23 cellular contexts compared by ENCODE assay signal in genomic region chr1:29148656-29149491, GRCh38. TPM values are rescaled to one million over a fixed set of nuclear protein-coding genes. Genes with fewer than 3 reads are reported as not detected.
DNase-seq lines count a peak whose midpoint lies in the region; ATAC-seq and TF ChIP-seq lines count a peak whose summit lies in the region.
"Had no signal": no experiment of that assay in that cellular context is flagged by ENCODE, and none has a peak within 500 bp of the region (broad histone marks: within the 10 kb centered on the region; RNA-seq: fewer than 3 reads in every experiment).

No MANE protein-coding gene starts in this region.

- no peak for TF ChIP-seq POLR2A in right lobe of liver (IDR thresholded peaks at IDR 0.05)

- H3K4me3 ChIP-seq in cardiac muscle cell, result no peak overlapping the region
- H3K4me3 ChIP-seq in right lobe of liver, result no peak overlapping the region
- no peak overlapping the region for H3K4me3 ChIP-seq in effector memory CD4-positive, alpha-beta T cell (ENCODE audit: insufficient read depth, low read depth, low read length, poor library complexity, severe bottlenecking)
- H3K4me3 ChIP-seq: body of pancreas, HAP-1, vagina had no signal

- no peaks in the 10 kb centered on the region for H3K4me1 ChIP-seq in cardiac muscle cell (ENCODE audit: low read depth)
- peaks cover 0 to 49% (median 15%) of the 10 kb centered on the region in 4 donors for H3K4me1 ChIP-seq in right lobe of liver
- no peaks in the 10 kb centered on the region for H3K4me1 ChIP-seq in effector memory CD4-positive, alpha-beta T cell (ENCODE audit: control insufficient read depth, insufficient read depth, low read length, poor library complexity, severe bottlenecking)
- H3K4me1 ChIP-seq: HAP-1, vagina had no signal

- no peak overlapping the region for H3K4me3 Mint-ChIP-seq in WTC11
- no peak overlapping the region for H3K4me3 Mint-ChIP-seq in stimulated activated effector memory CD8-positive, alpha-beta T cell treated with anti-CD3 and anti-CD28 coated beads, Interleukin-12 subunit alpha, Interleukin-12 subunit beta, amount 100 ng/mL, for 72 hours
- no peak overlapping the region for H3K4me3 Mint-ChIP-seq in type B pancreatic cell
- H3K4me3 Mint-ChIP-seq: activated CD8-positive, alpha-beta T cell treated with anti-CD3 and anti-CD28 coated beads for 36 hours; CD14-positive monocyte; naive thymus-derived CD4-positive, alpha-beta T cell had no signal

- H3K27me3 ChIP-seq in cardiac muscle cell (no peaks in the 10 kb centered on the region), right lobe of liver (no peaks in the 10 kb centered on the region)
- no peaks in the 10 kb centered on the region for H3K27me3 ChIP-seq in effector memory CD4-positive, alpha-beta T cell (replicated peaks; ENCODE audit: control insufficient read depth, insufficient read depth, low read length, poor library complexity, severe bottlenecking)
- H3K27me3 ChIP-seq: body of pancreas, vagina had no signal

- WGBS in right lobe of liver (ENCODE audit: insufficient coverage, low coverage, low lambda C conversion rate, missing lambda C conversion rate), result 61% methylated on average over 29 of the region's 35 CpGs

- H3K27me3 Mint-ChIP-seq in WTC11 (ENCODE audit: low read depth) (no peaks in the 10 kb centered on the region), type B pancreatic cell (no peaks in the 10 kb centered on the region)
- H3K27me3 Mint-ChIP-seq: activated CD8-positive, alpha-beta T cell treated with anti-CD3 and anti-CD28 coated beads for 36 hours; naive thymus-derived CD4-positive, alpha-beta T cell had no signal

- CTCF ChIA-PET in WTC11 (lab: Charles Lee), result interaction anchor here (0.6 kb wide), 1 partner anchor 297 kb away, joined by 3 read pairs; no protein-coding TSS in a partner anchor

- H3K27ac Mint-ChIP-seq in WTC11 (peak overlapping the region; percentile 17; the same call in 1 of the 2 replicates), type B pancreatic cell (no peak overlapping the region)
- H3K27ac Mint-ChIP-seq in stimulated activated effector memory CD8-positive, alpha-beta T cell treated with anti-CD3 and anti-CD28 coated beads, Interleukin-12 subunit alpha, Interleukin-12 subunit beta, amount 100 ng/mL, for 72 hours, result peak overlapping the region; percentile 67
- H3K27ac Mint-ChIP-seq: activated CD8-positive, alpha-beta T cell treated with anti-CD3 and anti-CD28 coated beads for 36 hours had no signal

- H3K9me3 ChIP-seq in cardiac muscle cell (ENCODE audit: low read depth), result no peaks in the 10 kb centered on the region
- no peaks in the 10 kb centered on the region for H3K9me3 ChIP-seq in right lobe of liver
- no peaks in the 10 kb centered on the region for H3K9me3 ChIP-seq in effector memory CD4-positive, alpha-beta T cell (ENCODE audit: control insufficient read depth, low read length)
- H3K9me3 ChIP-seq: body of pancreas, HAP-1, vagina had no signal

- no peak for ATAC-seq in Right ventricle myocardium inferior
- ATAC-seq in WTC11, result no peak
- peak; percentile 45 to 77 (median 71) for ATAC-seq in right lobe of liver
- no peak for ATAC-seq in stimulated activated effector memory CD8-positive, alpha-beta T cell treated with anti-CD3 and anti-CD28 coated beads, Interleukin-12 subunit alpha, Interleukin-12 subunit beta, amount 100 ng/mL, for 72 hours
- ATAC-seq: activated CD8-positive, alpha-beta T cell treated with anti-CD3 and anti-CD28 coated beads for 36 hours; body of pancreas; naive thymus-derived CD4-positive, alpha-beta T cell had no signal

- H3K27ac ChIP-seq in cardiac muscle cell (peak overlapping the region; percentile 60), right lobe of liver (peak overlapping the region; percentile 48 to 75 (median 51))
- no peak overlapping the region for H3K27ac ChIP-seq in effector memory CD4-positive, alpha-beta T cell (ENCODE audit: insufficient read depth, low read length, poor library complexity, severe bottlenecking)
- H3K27ac ChIP-seq: body of pancreas, KMS-11, vagina had no signal

- no peaks in the 10 kb centered on the region for H3K4me1 Mint-ChIP-seq in WTC11
- no peaks in the 10 kb centered on the region for H3K4me1 Mint-ChIP-seq in stimulated activated effector memory CD8-positive, alpha-beta T cell treated with anti-CD3 and anti-CD28 coated beads, Interleukin-12 subunit alpha, Interleukin-12 subunit beta, amount 100 ng/mL, for 72 hours
- peaks cover 6% of the 10 kb centered on the region for H3K4me1 Mint-ChIP-seq in type B pancreatic cell (ENCODE audit: unreplicated experiment)
- H3K4me1 Mint-ChIP-seq: CD14-positive monocyte had no signal

- DNase-seq in cardiac muscle cell (ENCODE audit: low read depth in 1 of 2, low spot score in 1 of 2), result no peak
- DNase-seq in Right ventricle myocardium inferior (ENCODE audit: missing footprints), result no peak
- DNase-seq in WTC11 (ENCODE audit: low spot score), result no peak
- DNase-seq in right lobe of liver, result peak in 2 of 3 donors; percentile 76 to 78
- DNase-seq in stimulated activated effector memory CD8-positive, alpha-beta T cell treated with anti-CD3 and anti-CD28 coated beads, Interleukin-12 subunit alpha, Interleukin-12 subunit beta, amount 100 ng/mL, for 72 hours (ENCODE audit: low spot score in 2 of 2), result no peak
- no peak for DNase-seq in DMS79 treated with DMSO at 0.1 percent for 48 hours (lab: John Stamatoyannopoulos, UW)
- DNase-seq in effector memory CD4-positive, alpha-beta T cell, result no peak
- DNase-seq in type B pancreatic cell (ENCODE audit: extremely low spot score, unreplicated experiment), result no peak
- DNase-seq: activated CD4-positive, CD25-positive, alpha-beta regulatory T cell; activated CD8-positive, alpha-beta T cell treated with anti-CD3 and anti-CD28 coated beads for 36 hours; activated T-cell treated with anti-CD3 and anti-CD28 coated beads, Interleukin-2, amount 50 U/mL, for 1 hour; body of pancreas; glutamatergic neuron; kidney glomerular epithelial cell; mesendoderm; naive thymus-derived CD4-positive, alpha-beta T cell; NCI-H2171 treated with DMSO at 0.1 percent for 48 hours; NCI-H524 treated with DMSO at 0.1 percent for 48 hours; T1000 had no signal

- TF ChIP-seq CTCF in cardiac muscle cell (IDR thresholded peaks at IDR 0.05; ENCODE audit: low read depth, low read length) (no peak), WTC11 (IDR thresholded peaks at IDR 0.05) (no peak), right lobe of liver (IDR thresholded peaks at IDR 0.05) (no peak), type B pancreatic cell (conservative IDR thresholded peaks at IDR 0.05) (no peak)

- peaks cover 58% of the 10 kb centered on the region for H3K36me3 ChIP-seq in cardiac muscle cell
- H3K36me3 ChIP-seq in right lobe of liver, result peaks cover 6 to 74% (median 29%) of the 10 kb centered on the region in 4 donors
- H3K36me3 ChIP-seq in effector memory CD4-positive, alpha-beta T cell (ENCODE audit: control insufficient read depth, insufficient read depth, low read length), result peaks cover 78% of the 10 kb centered on the region

- H3K36me3 Mint-ChIP-seq in WTC11 (peaks cover 76% of the 10 kb centered on the region), type B pancreatic cell (peaks cover 66% of the 10 kb centered on the region)
- peaks cover 100% of the 10 kb centered on the region for H3K36me3 Mint-ChIP-seq in stimulated activated effector memory CD8-positive, alpha-beta T cell treated with anti-CD3 and anti-CD28 coated beads, Interleukin-12 subunit alpha, Interleukin-12 subunit beta, amount 100 ng/mL, for 72 hours

- POLR2A ChIA-PET in WTC11 (lab: Charles Lee), result no interaction called here

- intact Hi-C loops in Right ventricle myocardium inferior (cut with DNase I) (no loop called here), right lobe of liver (cut with DNase I) (no loop called here)

- no peaks in the 10 kb centered on the region for H3K9me3 Mint-ChIP-seq in WTC11
- no peaks in the 10 kb centered on the region for H3K9me3 Mint-ChIP-seq in stimulated activated effector memory CD8-positive, alpha-beta T cell treated with anti-CD3 and anti-CD28 coated beads, Interleukin-12 subunit alpha, Interleukin-12 subunit beta, amount 100 ng/mL, for 72 hours
- no peaks in the 10 kb centered on the region for H3K9me3 Mint-ChIP-seq in type B pancreatic cell
- H3K9me3 Mint-ChIP-seq: activated CD8-positive, alpha-beta T cell treated with anti-CD3 and anti-CD28 coated beads for 36 hours had no signal

TF ChIP-seq in WTC11, 78 proteins besides CTCF, POLR2A, EP300 and RAD21 (continues in another document):
- TF ChIP-seq ATF3 (CRISPR knock-in tag; conservative IDR thresholded peaks at IDR 0.05) (no peak), ERG (CRISPR knock-in tag; IDR thresholded peaks at IDR 0.05) (no peak)

RNA-seq across cellular contexts. Expression of gene TMEM200B, which starts 25.2 kb away (rescaled TPM):
- total RNA-seq in cardiac muscle cell (17.6 and 37.6 TPM in 2 replicates), Right ventricle myocardium inferior (2.1 TPM), WTC11 (2021) (19.1 to 22.6 TPM (median 22.1 TPM) in 3 replicates), right lobe of liver (1 to 10 TPM in 4 of 6 experiments, under 1 TPM in 2; 0.83 to 4.5 (median 1.4) TPM), type B pancreatic cell (ENCODE audit: low replicate concordance) (4.5 and 8.3 TPM in 2 replicates)
- 18.7 and 33.0 TPM in 2 replicates for polyA plus RNA-seq in cardiac muscle cell
- total RNA-seq: naive thymus-derived CD4-positive, alpha-beta T cell had no signal
- polyA plus RNA-seq: CD14-positive monocyte; naive thymus-derived CD4-positive, alpha-beta T cell had no signal

RNA-seq across cellular contexts. Expression of gene SRSF4, which starts 32.8 kb away (rescaled TPM):
- total RNA-seq in cardiac muscle cell (46.4 and 92.6 TPM in 2 replicates), Right ventricle myocardium inferior (52.4 TPM), WTC11 (2021) (93.8 to 99.9 TPM (median 94.7 TPM) in 3 replicates), right lobe of liver (10 to 100 TPM; 25.6 to 42.1 (median 33.0) TPM), type B pancreatic cell (ENCODE audit: low replicate concordance) (68.9 and 85.3 TPM in 2 replicates)
- 72.3 and 113 TPM in 2 replicates for polyA plus RNA-seq in cardiac muscle cell

Comparison
In these comparisons a context has a peak if more than half of its experiments do, and no peak if none do; other contexts are left out.
1. DNase-seq: peak in right lobe of liver (2 of 3); none in cardiac muscle cell (0 of 2), Right ventricle myocardium inferior (single experiment), WTC11 (single experiment), stimulated activated effector memory CD8-positive, alpha-beta T cell treated with anti-CD3 and anti-CD28 coated beads, Interleukin-12 subunit alpha, Interleukin-12 subunit beta, amount 100 ng/mL, for 72 hours (0 of 2), DMS79 treated with DMSO at 0.1 percent for 48 hours (single experiment), effector memory CD4-positive, alpha-beta T cell (0 of 3) and type B pancreatic cell (single experiment).
2. ATAC-seq: peak in right lobe of liver (4 of 4); none in Right ventricle myocardium inferior (single experiment), WTC11 (single experiment) and stimulated activated effector memory CD8-positive, alpha-beta T cell treated with anti-CD3 and anti-CD28 coated beads, Interleukin-12 subunit alpha, Interleukin-12 subunit beta, amount 100 ng/mL, for 72 hours (single experiment).